In genomic region chr15:88656760-88657221, GRCh38 we compare ENCODE assay signal across 8 cellular contexts. TPM values are rescaled to one million over a fixed set of nuclear protein-coding genes. Genes with fewer than 3 reads are reported as not detected.
DNase-seq lines count a peak whose midpoint lies in the region; ATAC-seq, FAIRE-seq and TF ChIP-seq lines count a peak whose summit lies in the region.
"Had no signal": no experiment of that assay in that cellular context is flagged by ENCODE, and none has a peak within 500 bp of the region (broad histone marks: within the 10 kb centered on the region; RNA-seq: fewer than 3 reads in every experiment).

No MANE protein-coding gene starts in this region.

- no peak for TF ChIP-seq CTCF in D721Med (IDR thresholded peaks at IDR 0.05; ENCODE audit: insufficient read depth, missing control alignments)

- FAIRE-seq in D721Med (lab: Jason Lieb, UNC) = no peak

- peaks cover 51 to 91% (median 88%) of the 10 kb centered on the region in 4 donors for H3K4me1 Mint-ChIP-seq in naive thymus-derived CD8-positive, alpha-beta T cell

- H3K36me3 Mint-ChIP-seq in naive thymus-derived CD8-positive, alpha-beta T cell = peaks cover 0 to 16% (median 8%) of the 10 kb centered on the region in 3 donors

- no peaks in the 10 kb centered on the region for H3K9me3 Mint-ChIP-seq in naive thymus-derived CD8-positive, alpha-beta T cell

- H3K4me3 Mint-ChIP-seq in naive thymus-derived CD8-positive, alpha-beta T cell = peak overlapping the region in 9 of 10 donors; percentile 33 to 79 (median 59)

- POLR2A ChIA-PET in naive thymus-derived CD8-positive, alpha-beta T cell (lab: Charles Lee) = interaction anchor here (1.9 to 9.8 kb wide), 2 partner anchors 10 to 35 kb away, joined by 9 to 80 read pairs; partner anchors contain the start of gene AEN

- peak overlapping the region; percentile 90 to 95 (median 92) for H3K27ac Mint-ChIP-seq in naive thymus-derived CD8-positive, alpha-beta T cell

- peak in 2 of 10 donors; percentile 33 to 43 for DNase-seq in naive thymus-derived CD8-positive, alpha-beta T cell
- DNase-seq in NK-92 treated with Interleukin-12 subunit alpha and Interleukin-12 subunit beta, amount 100 ng/mL, for 24 hours (lab: John Stamatoyannopoulos, UW) = no peak
- no peak for DNase-seq in D721Med (ENCODE audit: insufficient read length, low spot score)
- no peak for DNase-seq in NCI-H2107 treated with DMSO at 0.1 percent for 48 hours (lab: John Stamatoyannopoulos, UW; ENCODE audit: unreplicated experiment)
- DNase-seq: activated CD4-positive, alpha-beta T cell treated with anti-CD3 and anti-CD28 coated beads, Interleukin-2, amount 50 U/mL, for 4 hours had no signal

- ATAC-seq in GM18870 (IDR thresholded peaks at IDR 0.05; ENCODE audit: unreplicated experiment) (peak; percentile 88), GM21576 (IDR thresholded peaks at IDR 0.05; ENCODE audit: unreplicated experiment) (peak; percentile 95), HG03460 (IDR thresholded peaks at IDR 0.05; ENCODE audit: unreplicated experiment) (peak; percentile 92)
- ATAC-seq in naive thymus-derived CD8-positive, alpha-beta T cell = peak; percentile 29 to 57

- no peaks in the 10 kb centered on the region for H3K27me3 Mint-ChIP-seq in naive thymus-derived CD8-positive, alpha-beta T cell

RNA-seq across cellular contexts. Expression of gene ISG20, which starts 18.0 kb away (rescaled TPM):
- total RNA-seq in naive thymus-derived CD8-positive, alpha-beta T cell = 100 to 1,000 TPM; 142 to 143 TPM
- 100 to 1,000 TPM; 422 to 562 (median 537) TPM for polyA plus RNA-seq in naive thymus-derived CD8-positive, alpha-beta T cell

RNA-seq across cellular contexts. Expression of gene AEN, which starts 35.7 kb away (rescaled TPM):
- total RNA-seq in naive thymus-derived CD8-positive, alpha-beta T cell = 10 to 100 TPM; 49.6 to 51.6 TPM
- 10 to 100 TPM; 18.0 to 32.9 (median 25.7) TPM for polyA plus RNA-seq in naive thymus-derived CD8-positive, alpha-beta T cell

Comparison
In these comparisons a context has a peak if more than half of its experiments do, and no peak if none do; other contexts are left out.
1. ATAC-seq: peak in every context shown above with its lines; median percentile 95 in GM21576; 92 in HG03460; 88 in GM18870; 43 in naive thymus-derived CD8-positive, alpha-beta T cell.